Comparison of ENCODE assay signal across 12 cellular contexts in the genomic region with DNA sequence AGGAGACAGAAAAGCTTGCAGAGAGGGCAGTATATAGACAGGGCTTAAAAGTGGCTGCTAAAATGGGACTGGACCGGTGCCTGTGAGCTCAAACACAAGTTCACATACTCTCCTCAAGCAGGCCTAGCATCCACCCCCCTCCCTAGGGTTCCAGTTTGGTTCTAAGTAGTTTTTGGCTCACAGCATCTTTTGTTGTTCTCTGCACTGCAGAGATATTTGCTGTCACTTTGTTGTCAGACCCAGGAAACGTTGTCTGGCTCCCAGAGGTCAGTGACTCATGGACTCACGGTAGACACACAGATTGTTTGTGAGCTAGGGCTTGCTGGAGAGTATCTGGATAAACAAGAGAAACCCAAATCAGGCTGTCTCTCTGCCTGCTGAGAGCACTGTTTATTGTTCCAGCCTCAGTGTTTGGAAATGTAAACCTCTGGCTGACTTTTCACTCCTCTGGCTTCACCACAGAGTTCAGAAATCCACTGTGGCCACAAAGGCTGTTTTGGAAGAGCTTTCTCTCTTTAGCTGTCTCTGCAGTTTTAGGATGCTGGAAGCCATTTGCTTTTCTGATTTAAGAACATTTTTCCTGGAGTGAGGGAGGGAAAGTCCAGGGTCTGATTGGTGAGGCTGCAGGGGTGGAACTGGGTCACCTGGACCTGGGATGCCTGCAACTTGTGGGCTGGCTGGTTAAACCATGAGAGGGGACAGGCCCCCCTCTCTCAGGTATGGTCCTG.
DNase-seq lines count a peak whose midpoint lies in the region; ATAC-seq, FAIRE-seq and TF ChIP-seq lines count a peak whose summit lies in the region.
"Had no signal": no experiment of that assay in that cellular context is flagged by ENCODE, and none has a peak within 500 bp of the region (broad histone marks: within the 10 kb centered on the region; RNA-seq: fewer than 3 reads in every experiment).

No MANE protein-coding gene starts in this region.

- peak; percentile 57 for ATAC-seq in stimulated activated effector memory CD8-positive, alpha-beta T cell treated with anti-CD3 and anti-CD28 coated beads, Interleukin-12 subunit alpha, Interleukin-12 subunit beta, amount 100 ng/mL, for 72 hours
- no peak for ATAC-seq in HG03439 (IDR thresholded peaks at IDR 0.05; ENCODE audit: unreplicated experiment)
- ATAC-seq: HCT116 had no signal

- FAIRE-seq in H54 (lab: Jason Lieb, UNC) = no peak
- FAIRE-seq: RCC 7860 had no signal

- H3K9me3 Mint-ChIP-seq in stimulated activated effector memory CD8-positive, alpha-beta T cell treated with anti-CD3 and anti-CD28 coated beads, Interleukin-12 subunit alpha, Interleukin-12 subunit beta, amount 100 ng/mL, for 72 hours = no peaks in the 10 kb centered on the region
- H3K9me3 Mint-ChIP-seq: naive B cell had no signal

- no peaks in the 10 kb centered on the region for H3K4me1 Mint-ChIP-seq in stimulated activated effector memory CD8-positive, alpha-beta T cell treated with anti-CD3 and anti-CD28 coated beads, Interleukin-12 subunit alpha, Interleukin-12 subunit beta, amount 100 ng/mL, for 72 hours
- H3K4me1 Mint-ChIP-seq: naive B cell had no signal

- H3K36me3 Mint-ChIP-seq in stimulated activated effector memory CD8-positive, alpha-beta T cell treated with anti-CD3 and anti-CD28 coated beads, Interleukin-12 subunit alpha, Interleukin-12 subunit beta, amount 100 ng/mL, for 72 hours = no peaks in the 10 kb centered on the region
- H3K36me3 Mint-ChIP-seq: naive B cell had no signal

- H3K27ac Mint-ChIP-seq in stimulated activated effector memory CD8-positive, alpha-beta T cell treated with anti-CD3 and anti-CD28 coated beads, Interleukin-12 subunit alpha, Interleukin-12 subunit beta, amount 100 ng/mL, for 72 hours = no peak overlapping the region

- no peak overlapping the region for H3K4me3 Mint-ChIP-seq in stimulated activated effector memory CD8-positive, alpha-beta T cell treated with anti-CD3 and anti-CD28 coated beads, Interleukin-12 subunit alpha, Interleukin-12 subunit beta, amount 100 ng/mL, for 72 hours
- H3K4me3 Mint-ChIP-seq: naive B cell had no signal

- no peak for TF ChIP-seq POLR2A in H54 (IDR thresholded peaks at IDR 0.05; ENCODE audit: low read depth, low read length)

- DNase-seq in H54 (ENCODE audit: insufficient read length, low spot score) (peak; percentile 17), brain pericyte (ENCODE audit: low read depth, low spot score) (peak; percentile 72), hippocampal formation (lab: John Stamatoyannopoulos, UW) (peak; percentile 10 to 13), HUDEP-2 (lab: John Stamatoyannopoulos, UW; ENCODE audit: unreplicated experiment in 76 of 76) (no peak), NCI-H1694 treated with DMSO at 0.1 percent for 48 hours (lab: John Stamatoyannopoulos, UW) (no peak), NCI-H1417 treated with DMSO at 0.1 percent for 48 hours (lab: John Stamatoyannopoulos, UW) (no peak)
- no peak for DNase-seq in stimulated activated effector memory CD8-positive, alpha-beta T cell treated with anti-CD3 and anti-CD28 coated beads, Interleukin-12 subunit alpha, Interleukin-12 subunit beta, amount 100 ng/mL, for 72 hours (ENCODE audit: low spot score in 2 of 2)
- DNase-seq: effector CD4-positive, alpha-beta T cell; naive B cell had no signal

Comparison
In these comparisons a context has a peak if more than half of its experiments do, and no peak if none do; other contexts are left out.
1. DNase-seq: peak in H54 (single experiment), brain pericyte (single experiment) and hippocampal formation (2 of 2); none in stimulated activated effector memory CD8-positive, alpha-beta T cell treated with anti-CD3 and anti-CD28 coated beads, Interleukin-12 subunit alpha, Interleukin-12 subunit beta, amount 100 ng/mL, for 72 hours (0 of 2), HUDEP-2 (0 of 76), NCI-H1694 treated with DMSO at 0.1 percent for 48 hours (single experiment) and NCI-H1417 treated with DMSO at 0.1 percent for 48 hours (single experiment).